In the genomic region with DNA sequence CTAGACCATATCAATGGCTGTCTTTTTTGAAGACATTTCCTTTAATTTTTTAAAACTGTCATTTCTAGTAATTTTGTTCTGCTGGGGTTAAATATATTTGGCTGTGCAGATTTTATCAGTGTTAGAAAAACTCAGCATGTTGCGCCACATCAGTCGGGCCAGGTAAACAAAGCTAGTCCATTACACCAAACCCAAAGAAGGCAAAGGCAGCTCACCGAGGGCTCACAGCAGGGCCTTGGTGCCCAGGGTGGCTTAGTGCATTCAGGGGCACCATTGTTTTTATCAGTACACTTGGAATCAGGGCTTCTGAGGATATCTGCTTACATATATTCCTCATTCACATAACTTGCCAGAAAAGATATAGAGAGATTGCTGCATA, we compare ENCODE assay signal across 16 cellular contexts.
"Had no signal": no experiment of that assay in that cellular context is flagged by ENCODE, and none has a peak within 500 bp of the region (broad histone marks: within the 10 kb centered on the region; RNA-seq: fewer than 3 reads in every experiment).

No MANE protein-coding gene starts in this region.

- H3K27me3 ChIP-seq: heart left ventricle had no signal

- H3K9me3 ChIP-seq: psoas muscle, thoracic aorta had no signal

- H3K36me3 ChIP-seq: heart left ventricle, thoracic aorta had no signal

- H3K27ac ChIP-seq: heart left ventricle, psoas muscle, thoracic aorta had no signal

- FAIRE-seq: frontal cortex had no signal

- DNase-seq: activated CD4-positive, alpha-beta T cell treated with anti-CD3 and anti-CD28 coated beads, Interleukin-2, amount 50 U/mL, for 4 hours; activated CD4-positive, CD25-positive, alpha-beta regulatory T cell treated with anti-CD3 and anti-CD28 coated beads, Interleukin-2, amount 50 U/mL, for 72 hours; activated T-cell treated with anti-CD3 and anti-CD28 coated beads, Interleukin-2, amount 50 U/mL, for 48 hours; caudate nucleus; cortex of kidney; effector CD8-positive, alpha-beta T cell; heart left ventricle; islet precursor cell; left ventricle myocardium superior; psoas muscle; stimulated activated CD4-positive, alpha-beta T cell treated with anti-CD3 and anti-CD28 coated beads, Interleukin-4, amount 100 ng/mL, for 1 hour; stimulated activated CD8-positive, alpha-beta memory T cell treated with anti-CD3 and anti-CD28 coated beads, Interleukin-4, amount 100 ng/mL, for 48 hours; stimulated activated naive CD8-positive, alpha-beta T cell treated with anti-CD3 and anti-CD28 coated beads, Interleukin-15, amount 100 ng/mL, for 72 hours; SW 1271 had no signal

- H3K4me1 ChIP-seq: psoas muscle had no signal

- H3K27me3 Mint-ChIP-seq: stimulated activated naive CD8-positive, alpha-beta T cell treated with anti-CD3 and anti-CD28 coated beads, Interleukin-15, amount 100 ng/mL, for 72 hours had no signal

- H3K4me3 ChIP-seq: heart left ventricle, psoas muscle, thoracic aorta had no signal
